7 cellular contexts compared by ENCODE assay signal in the genomic region with DNA sequence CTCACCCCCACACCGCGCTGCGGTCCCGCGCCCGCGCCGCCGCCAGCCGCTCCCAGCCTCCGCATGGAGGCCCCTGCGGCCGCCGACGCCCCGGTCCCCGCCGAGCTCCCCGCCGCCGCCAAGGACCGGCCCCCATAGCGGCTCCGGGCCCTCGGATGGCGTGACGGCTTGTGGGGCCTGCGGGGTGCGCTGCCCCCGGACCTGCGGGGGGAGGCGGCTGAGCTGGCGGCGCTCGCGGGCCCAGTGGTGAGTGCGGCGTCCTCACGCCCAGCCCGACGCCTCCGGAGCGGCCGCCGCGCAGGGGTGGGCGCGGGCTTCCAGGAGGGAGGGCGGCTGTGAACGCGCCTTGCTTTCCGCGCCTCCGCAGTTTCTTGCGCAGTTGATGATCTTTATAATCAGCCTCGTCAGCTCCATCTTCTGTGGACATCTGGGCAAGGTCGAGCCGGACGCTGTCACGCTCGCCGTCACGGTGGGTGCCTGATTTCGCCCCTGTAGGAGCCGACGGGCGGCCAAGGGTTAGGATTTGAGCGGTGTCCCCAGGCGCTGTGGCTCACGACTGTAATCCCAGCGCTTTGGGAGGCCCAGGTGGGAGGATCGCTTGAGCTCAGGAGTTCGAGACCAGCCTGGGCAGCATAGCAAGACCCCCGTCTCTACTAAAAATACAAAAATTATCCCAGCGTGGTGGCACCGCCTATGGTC. TPM values are rescaled to one million over a fixed set of nuclear protein-coding genes. Genes with fewer than 3 reads are reported as not detected.
DNase-seq lines count a peak whose midpoint lies in the region; ATAC-seq and TF ChIP-seq lines count a peak whose summit lies in the region.

No MANE protein-coding gene starts in this region.

- in situ Hi-C loops in KBM-7 (cut with MboI; ENCODE audit: low pct_unique_long_range_greater_than_20kb, low sequenced_read_pairs), result no loop called here

- H3K27me3 Mint-ChIP-seq in dendritic cell treated with granulocyte-macrophage colony-stimulating factor and Interleukin-4, amounts not matched to agents 40 ng/mL and 50 ng/mL, for 4 days, result peaks cover 39% of the 10 kb centered on the region

- H3K4me1 ChIP-seq in liver (ENCODE audit: control insufficient read depth in 4 of 4, insufficient read depth in 4 of 4, low read length in 3 of 4) (peaks cover 0 to 13% (median 7%) of the 10 kb centered on the region in 4 donors), stomach smooth muscle (ENCODE audit: control insufficient read depth, insufficient read depth, low read length) (peaks cover 2% of the 10 kb centered on the region)

- H3K36me3 ChIP-seq in liver (ENCODE audit: control insufficient read depth in 4 of 4, insufficient read depth in 3 of 4, low read depth in 1 of 4, low read length in 3 of 4) (peaks cover 0 to 9% (median 2%) of the 10 kb centered on the region in 4 donors), stomach smooth muscle (ENCODE audit: control insufficient read depth in 2 of 2, insufficient read depth in 2 of 2, low read length in 2 of 2) (no peaks in the 10 kb centered on the region)

- H3K9me3 Mint-ChIP-seq in dendritic cell treated with granulocyte-macrophage colony-stimulating factor and Interleukin-4, amounts not matched to agents 40 ng/mL and 50 ng/mL, for 4 days, result no peaks in the 10 kb centered on the region

- ATAC-seq in GM21717 (IDR thresholded peaks at IDR 0.05; ENCODE audit: unreplicated experiment), result no peak
- no peak for ATAC-seq in GM19328 (IDR thresholded peaks at IDR 0.05; ENCODE audit: unreplicated experiment)

- no peak overlapping the region for H3K27ac ChIP-seq in liver (ENCODE audit: low read depth in 1 of 2, low read length in 2 of 2)
- H3K27ac ChIP-seq in stomach smooth muscle (ENCODE audit: low read length), result no peak overlapping the region

- TF ChIP-seq CTCF in liver (IDR thresholded peaks at IDR 0.05; ENCODE audit: low read depth, low read length, missing input control), result no peak

- 14% methylated on average over 76 of the region's 76 CpGs for WGBS in liver

- intact Hi-C loops in dendritic cell treated with granulocyte-macrophage colony-stimulating factor and Interleukin-4, amounts not matched to agents 40 ng/mL and 50 ng/mL, for 4 days (cut with micrococcal nuclease), result loop anchor here (10.0 kb wide), 1 partner anchor 65 kb away; the partner anchor contains the start of gene ALDH3A2

- H3K27ac Mint-ChIP-seq in dendritic cell treated with granulocyte-macrophage colony-stimulating factor and Interleukin-4, amounts not matched to agents 40 ng/mL and 50 ng/mL, for 4 days, result peak overlapping the region; percentile 63

- peaks cover 11% of the 10 kb centered on the region for H3K4me1 Mint-ChIP-seq in dendritic cell treated with granulocyte-macrophage colony-stimulating factor and Interleukin-4, amounts not matched to agents 40 ng/mL and 50 ng/mL, for 4 days (ENCODE audit: low read depth)

- peak overlapping the region in 2 of 3 donors; percentile 56 to 59 for H3K4me3 ChIP-seq in liver (ENCODE audit: low read depth in 1 of 3, low read length in 3 of 3)
- H3K4me3 ChIP-seq in stomach smooth muscle (ENCODE audit: low read length in 2 of 2), result peak overlapping the region; percentile 24 to 71

- H3K9me3 ChIP-seq in liver (ENCODE audit: control insufficient read depth in 4 of 4, low read length in 3 of 4) (no peaks in the 10 kb centered on the region), stomach smooth muscle (ENCODE audit: control insufficient read depth in 2 of 2, low read length in 2 of 2) (no peaks in the 10 kb centered on the region)

- peaks cover 24% of the 10 kb centered on the region for H3K36me3 Mint-ChIP-seq in dendritic cell treated with granulocyte-macrophage colony-stimulating factor and Interleukin-4, amounts not matched to agents 40 ng/mL and 50 ng/mL, for 4 days (ENCODE audit: low read depth)

- H3K9ac ChIP-seq in liver (ENCODE audit: low read depth in 1 of 2, low read length in 2 of 2) (peak overlapping the region in 1 of 2 donors; percentile 27), stomach smooth muscle (ENCODE audit: low read length in 2 of 2) (peak overlapping the region; percentile 29 to 44)

- peak overlapping the region; percentile 68 for H3K4me3 Mint-ChIP-seq in dendritic cell treated with granulocyte-macrophage colony-stimulating factor and Interleukin-4, amounts not matched to agents 40 ng/mL and 50 ng/mL, for 4 days

- DNase-seq in NCI-H2227 treated with DMSO at 0.1 percent for 48 hours (lab: John Stamatoyannopoulos, UW) (peak; percentile 35), KBM-7 (no peak)

- H3K27me3 ChIP-seq in liver (ENCODE audit: control insufficient read depth in 4 of 4, insufficient read depth in 4 of 4, low read length in 3 of 4) (no peaks in the 10 kb centered on the region), stomach smooth muscle (ENCODE audit: control insufficient read depth in 1 of 2, insufficient read depth in 2 of 2, low read length in 2 of 2) (peaks cover 0 to 10% of the 10 kb centered on the region in 2 donors)

- no peak for TF ChIP-seq RAD21 in liver (IDR thresholded peaks at IDR 0.05)

TF ChIP-seq in liver, 16 proteins besides CTCF, POLR2A, EP300 and RAD21:
- no peak for TF ChIP-seq FOXA2 (IDR thresholded peaks at IDR 0.05)
- no peak for TF ChIP-seq EGR1 (IDR thresholded peaks at IDR 0.05; ENCODE audit: low read depth in 2 of 2)
- no peak for TF ChIP-seq RXRA (IDR thresholded peaks at IDR 0.05)
- TF ChIP-seq, protein P1, sequence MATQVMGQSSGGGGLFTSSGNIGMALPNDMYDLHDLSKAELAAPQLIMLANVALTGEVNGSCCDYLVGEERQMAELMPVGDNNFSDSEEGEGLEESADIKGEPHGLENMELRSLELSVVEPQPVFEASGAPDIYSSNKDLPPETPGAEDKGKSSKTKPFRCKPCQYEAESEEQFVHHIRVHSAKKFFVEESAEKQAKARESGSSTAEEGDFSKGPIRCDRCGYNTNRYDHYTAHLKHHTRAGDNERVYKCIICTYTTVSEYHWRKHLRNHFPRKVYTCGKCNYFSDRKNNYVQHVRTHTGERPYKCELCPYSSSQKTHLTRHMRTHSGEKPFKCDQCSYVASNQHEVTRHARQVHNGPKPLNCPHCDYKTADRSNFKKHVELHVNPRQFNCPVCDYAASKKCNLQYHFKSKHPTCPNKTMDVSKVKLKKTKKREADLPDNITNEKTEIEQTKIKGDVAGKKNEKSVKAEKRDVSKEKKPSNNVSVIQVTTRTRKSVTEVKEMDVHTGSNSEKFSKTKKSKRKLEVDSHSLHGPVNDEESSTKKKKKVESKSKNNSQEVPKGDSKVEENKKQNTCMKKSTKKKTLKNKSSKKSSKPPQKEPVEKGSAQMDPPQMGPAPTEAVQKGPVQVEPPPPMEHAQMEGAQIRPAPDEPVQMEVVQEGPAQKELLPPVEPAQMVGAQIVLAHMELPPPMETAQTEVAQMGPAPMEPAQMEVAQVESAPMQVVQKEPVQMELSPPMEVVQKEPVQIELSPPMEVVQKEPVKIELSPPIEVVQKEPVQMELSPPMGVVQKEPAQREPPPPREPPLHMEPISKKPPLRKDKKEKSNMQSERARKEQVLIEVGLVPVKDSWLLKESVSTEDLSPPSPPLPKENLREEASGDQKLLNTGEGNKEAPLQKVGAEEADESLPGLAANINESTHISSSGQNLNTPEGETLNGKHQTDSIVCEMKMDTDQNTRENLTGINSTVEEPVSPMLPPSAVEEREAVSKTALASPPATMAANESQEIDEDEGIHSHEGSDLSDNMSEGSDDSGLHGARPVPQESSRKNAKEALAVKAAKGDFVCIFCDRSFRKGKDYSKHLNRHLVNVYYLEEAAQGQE (IDR thresholded peaks at IDR 0.05), result no peak
- TF ChIP-seq GABPA (IDR thresholded peaks at IDR 0.05 in 1 of 2, conservative IDR thresholded peaks at IDR 0.05 in 1 of 2), result no peak
- TF ChIP-seq JUND (IDR thresholded peaks at IDR 0.05), result no peak
- TF ChIP-seq, protein P2, sequence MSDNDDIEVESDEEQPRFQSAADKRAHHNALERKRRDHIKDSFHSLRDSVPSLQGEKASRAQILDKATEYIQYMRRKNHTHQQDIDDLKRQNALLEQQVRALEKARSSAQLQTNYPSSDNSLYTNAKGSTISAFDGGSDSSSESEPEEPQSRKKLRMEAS (IDR thresholded peaks at IDR 0.05), result no peak
- no peak for TF ChIP-seq HNF4G (IDR thresholded peaks at IDR 0.05)
- TF ChIP-seq, protein P3, sequence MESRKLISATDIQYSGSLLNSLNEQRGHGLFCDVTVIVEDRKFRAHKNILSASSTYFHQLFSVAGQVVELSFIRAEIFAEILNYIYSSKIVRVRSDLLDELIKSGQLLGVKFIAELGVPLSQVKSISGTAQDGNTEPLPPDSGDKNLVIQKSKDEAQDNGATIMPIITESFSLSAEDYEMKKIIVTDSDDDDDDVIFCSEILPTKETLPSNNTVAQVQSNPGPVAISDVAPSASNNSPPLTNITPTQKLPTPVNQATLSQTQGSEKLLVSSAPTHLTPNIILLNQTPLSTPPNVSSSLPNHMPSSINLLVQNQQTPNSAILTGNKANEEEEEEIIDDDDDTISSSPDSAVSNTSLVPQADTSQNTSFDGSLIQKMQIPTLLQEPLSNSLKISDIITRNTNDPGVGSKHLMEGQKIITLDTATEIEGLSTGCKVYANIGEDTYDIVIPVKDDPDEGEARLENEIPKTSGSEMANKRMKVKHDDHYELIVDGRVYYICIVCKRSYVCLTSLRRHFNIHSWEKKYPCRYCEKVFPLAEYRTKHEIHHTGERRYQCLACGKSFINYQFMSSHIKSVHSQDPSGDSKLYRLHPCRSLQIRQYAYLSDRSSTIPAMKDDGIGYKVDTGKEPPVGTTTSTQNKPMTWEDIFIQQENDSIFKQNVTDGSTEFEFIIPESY (IDR thresholded peaks at IDR 0.05), result no peak
- TF ChIP-seq YY1 (IDR thresholded peaks at IDR 0.05), result no peak
- no peak for TF ChIP-seq TAF1 (conservative IDR thresholded peaks at IDR 0.05)
- TF ChIP-seq NR2F2 (IDR thresholded peaks at IDR 0.05), result no peak
- TF ChIP-seq HNF4A (conservative IDR thresholded peaks at IDR 0.05), result no peak
- TF ChIP-seq ATF3 (IDR thresholded peaks at IDR 0.05), result no peak
TF ChIP-seq in liver: peak in this region for 0.

RNA-seq across cellular contexts. Expression of gene SLC47A1, which starts 46.4 kb away (rescaled TPM):
- total RNA-seq in liver, result 10 to 100 TPM; 34.9 to 69.2 TPM
- 10 to 100 TPM; 34.8 to 39.5 TPM for polyA plus RNA-seq in liver
